Comparison of ENCODE assay signal across 10 cellular contexts in the genomic region with DNA sequence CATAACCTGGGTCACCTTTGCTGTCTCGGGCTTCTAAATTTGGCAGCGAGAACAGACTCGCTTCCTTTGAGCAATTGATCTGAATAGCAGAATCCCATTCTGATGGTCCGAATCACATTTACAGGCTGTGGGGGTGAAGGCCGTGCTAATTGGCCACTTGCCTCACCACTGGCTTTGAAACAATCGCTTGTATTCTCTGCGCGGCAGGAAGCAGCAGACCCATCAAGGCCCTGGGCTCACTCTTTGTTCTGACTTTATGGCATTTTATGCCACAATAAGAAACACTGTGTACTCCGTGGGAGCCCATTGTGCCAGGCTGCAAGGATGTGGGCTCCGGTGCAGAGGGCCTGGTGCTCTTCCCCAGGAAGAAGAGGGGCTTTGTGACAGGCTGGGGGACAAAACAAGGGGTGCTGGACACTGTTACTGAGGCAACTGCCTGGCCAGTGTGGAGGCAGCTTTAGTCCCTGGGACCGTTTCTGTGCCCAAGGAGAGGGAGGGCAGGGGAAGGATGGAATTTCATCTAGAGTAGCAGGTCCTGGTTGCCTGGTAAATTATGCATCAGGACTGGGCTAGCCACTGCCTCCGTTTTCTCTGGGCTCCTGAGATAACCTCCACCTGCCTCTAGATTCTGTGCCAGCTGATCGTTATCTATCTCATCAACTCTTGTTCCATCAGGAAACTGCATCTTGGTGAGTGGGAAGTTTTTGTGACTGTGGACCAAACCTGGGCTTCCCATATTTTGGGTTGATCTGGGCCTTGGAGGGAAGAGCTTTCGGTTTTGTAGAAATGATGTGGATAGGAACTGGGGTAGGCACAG.
A peak's percentile ranks its signal among the peaks of the same experiment; 100 is the strongest.
DNase-seq lines count a peak whose midpoint lies in the region; ATAC-seq and TF ChIP-seq lines count a peak whose summit lies in the region.
"Had no signal": no experiment of that assay in that cellular context is flagged by ENCODE, and none has a peak within 500 bp of the region (broad histone marks: within the 10 kb centered on the region; RNA-seq: fewer than 3 reads in every experiment).

No MANE protein-coding gene starts in this region.

- ATAC-seq in Panc1 (no peak), GM21447 (IDR thresholded peaks at IDR 0.05; ENCODE audit: unreplicated experiment) (no peak)

- peaks cover 15 to 40% (median 37%) of the 10 kb centered on the region in 10 experiments for H3K4me1 ChIP-seq in BLaER1 treated with 17β-estradiol and CSF1 and Interleukin-3, amounts not matched to agents 10 nM and 100 nM
- H3K4me1 ChIP-seq in Panc1 (ENCODE audit: control insufficient read depth, insufficient read depth, low read length) (peaks cover 31% of the 10 kb centered on the region), neural progenitor cell (peaks cover 25% of the 10 kb centered on the region)

- H3K27ac Mint-ChIP-seq in neural progenitor cell, result no peak overlapping the region
- no peak overlapping the region for H3K27ac Mint-ChIP-seq in activated T-helper 2 cell treated with anti-CD3 and anti-CD28 coated beads, Interferon-gamma antibody, Interleukin-2, Interleukin-4, amounts not matched to agents 10 μg/mL and 5 μg/mL and 100 μg/mL, durations not matched to agents 14 hours and 24 hours and 36 hours

- H2AFZ ChIP-seq in neural progenitor cell (replicated peaks), result no peak overlapping the region

- POLR2A ChIA-PET in Panc1 (lab: Charles Lee), result no interaction called here

- intact Hi-C loops in Panc1 (cut with micrococcal nuclease; ENCODE audit: unreplicated experiment), result loop anchor here (10.0 kb wide), 1 partner anchor 699 kb away; no protein-coding TSS in a partner anchor
- intact Hi-C loops in activated T-helper 2 cell treated with anti-CD3 and anti-CD28 coated beads, Interferon-gamma antibody, Interleukin-2, Interleukin-4, amounts not matched to agents 10 μg/mL and 5 μg/mL and 100 μg/mL, durations not matched to agents 14 hours and 24 hours and 36 hours (cut with micrococcal nuclease), result no loop called here

- no peak overlapping the region for H3K27ac ChIP-seq in BLaER1 treated with 17β-estradiol and CSF1 and Interleukin-3, amounts not matched to agents 10 nM and 100 nM
- H3K27ac ChIP-seq in Panc1 (ENCODE audit: low read length) (peak overlapping the region; percentile 79), neural progenitor cell (no peak overlapping the region)

- no peaks in the 10 kb centered on the region for H3K36me3 ChIP-seq in BLaER1 treated with 17β-estradiol and CSF1 and Interleukin-3, amounts not matched to agents 10 nM and 100 nM
- H3K36me3 ChIP-seq in Panc1 (ENCODE audit: control insufficient read depth, insufficient read depth, low read length) (no peaks in the 10 kb centered on the region), neural progenitor cell (no peaks in the 10 kb centered on the region)

- peaks cover 22% of the 10 kb centered on the region for H3K9me3 Mint-ChIP-seq in neural progenitor cell
- no peaks in the 10 kb centered on the region for H3K9me3 Mint-ChIP-seq in activated T-helper 2 cell treated with anti-CD3 and anti-CD28 coated beads, Interferon-gamma antibody, Interleukin-2, Interleukin-4, amounts not matched to agents 10 μg/mL and 5 μg/mL and 100 μg/mL, durations not matched to agents 14 hours and 24 hours and 36 hours

- peaks cover 25% of the 10 kb centered on the region for H3F3A ChIP-seq in neural progenitor cell (ENCODE audit: low read depth)

- peak overlapping the region; percentile 91 for H3K4me3 Mint-ChIP-seq in neural progenitor cell
- no peak overlapping the region for H3K4me3 Mint-ChIP-seq in activated T-helper 2 cell treated with anti-CD3 and anti-CD28 coated beads, Interferon-gamma antibody, Interleukin-2, Interleukin-4, amounts not matched to agents 10 μg/mL and 5 μg/mL and 100 μg/mL, durations not matched to agents 14 hours and 24 hours and 36 hours (ENCODE audit: low read depth)

- in situ Hi-C loops in Panc1 (cut with HindIII; ENCODE audit: low pct_unique_long_range_greater_than_20kb, low sequenced_read_pairs), result no loop called here

- peak overlapping the region in 6 of 11 experiments; percentile 92 to 97 (median 96); a peak in 9 of 22 replicates for H3K4me2 ChIP-seq in BLaER1 treated with 17β-estradiol and CSF1 and Interleukin-3, amounts not matched to agents 10 nM and 100 nM
- peak overlapping the region; percentile 91 for H3K4me2 ChIP-seq in neural progenitor cell

- BruUV-seq in Panc1 (replicated peaks; lab: Mats Ljungman, UMichigan), result no TSS peak

- no peaks in the 10 kb centered on the region for H3K79me2 ChIP-seq in neural progenitor cell (ENCODE audit: low read depth)

- H3K9ac ChIP-seq in BLaER1 treated with 17β-estradiol and CSF1 and Interleukin-3, amounts not matched to agents 10 nM and 100 nM, result no peak overlapping the region
- H3K9ac ChIP-seq in neural progenitor cell, result no peak overlapping the region

- H3K27me3 Mint-ChIP-seq in neural progenitor cell (ENCODE audit: insufficient read depth, low read depth), result peaks cover 17% of the 10 kb centered on the region
- H3K27me3 Mint-ChIP-seq in activated T-helper 2 cell treated with anti-CD3 and anti-CD28 coated beads, Interferon-gamma antibody, Interleukin-2, Interleukin-4, amounts not matched to agents 10 μg/mL and 5 μg/mL and 100 μg/mL, durations not matched to agents 14 hours and 24 hours and 36 hours (ENCODE audit: low read depth), result peaks cover 57% of the 10 kb centered on the region

- no peaks in the 10 kb centered on the region for H3K36me3 Mint-ChIP-seq in neural progenitor cell
- no peaks in the 10 kb centered on the region for H3K36me3 Mint-ChIP-seq in activated T-helper 2 cell treated with anti-CD3 and anti-CD28 coated beads, Interferon-gamma antibody, Interleukin-2, Interleukin-4, amounts not matched to agents 10 μg/mL and 5 μg/mL and 100 μg/mL, durations not matched to agents 14 hours and 24 hours and 36 hours (ENCODE audit: low read depth)

- H4K20me1 ChIP-seq in BLaER1 treated with 17β-estradiol and CSF1 and Interleukin-3, amounts not matched to agents 10 nM and 100 nM, result 0 out of 22 replicates have a peak, but pooled peaks cover 0 to 5% (median 0%) of the 10 kb centered on the region in 11 experiments
- peaks cover 5% of the 10 kb centered on the region for H4K20me1 ChIP-seq in neural progenitor cell (ENCODE audit: low read depth)

- CTCF ChIA-PET in Panc1 (lab: Charles Lee), result interaction anchor here (1.0 kb wide), 1 partner anchor 21 kb away, joined by 4 read pairs; no protein-coding TSS in a partner anchor

- DNase-seq in Panc1 (ENCODE audit: low read depth, low spot score) (no peak), foreskin fibroblast (peak; percentile 36 to 69), neural progenitor cell (ENCODE audit: low spot score) (peak; percentile 74), GOT3 (lab: John Stamatoyannopoulos, UW) (no peak)
- DNase-seq in activated T-helper 2 cell treated with anti-CD3 and anti-CD28 coated beads, Interferon-gamma antibody, Interleukin-2, Interleukin-4, amounts not matched to agents 10 μg/mL and 5 μg/mL and 100 μg/mL, durations not matched to agents 14 hours and 24 hours and 36 hours (ENCODE audit: low spot score), result no peak
- DNase-seq in activated effector memory CD4-positive, alpha-beta T cell treated with Interleukin-2 at 50 U/mL for 16 hours, result no peak
- DNase-seq: stimulated activated CD4-positive, alpha-beta T cell treated with anti-CD3 and anti-CD28 coated beads, Interleukin-2, amount 100 ng/mL, for 24 hours; T-helper 1 cell had no signal

- peaks cover 16% of the 10 kb centered on the region for H3K4me1 Mint-ChIP-seq in neural progenitor cell
- peaks cover 3% of the 10 kb centered on the region for H3K4me1 Mint-ChIP-seq in activated T-helper 2 cell treated with anti-CD3 and anti-CD28 coated beads, Interferon-gamma antibody, Interleukin-2, Interleukin-4, amounts not matched to agents 10 μg/mL and 5 μg/mL and 100 μg/mL, durations not matched to agents 14 hours and 24 hours and 36 hours (ENCODE audit: low read depth)

- TF ChIP-seq CTCF in Panc1 (IDR thresholded peaks at IDR 0.05), result no peak
- no peak for TF ChIP-seq CTCF in foreskin fibroblast (IDR thresholded peaks at IDR 0.05; ENCODE audit: low read depth, low read length)
- no peak for TF ChIP-seq CTCF in neural progenitor cell (IDR thresholded peaks at IDR 0.05)

- peaks cover 8 to 19% (median 11%) of the 10 kb centered on the region in 11 experiments; a peak in 16 of 22 replicates for H3K9me3 ChIP-seq in BLaER1 treated with 17β-estradiol and CSF1 and Interleukin-3, amounts not matched to agents 10 nM and 100 nM (replicated peaks in 1 of 11)
- 0 out of 2 replicates have a peak, but pooled peaks cover 3% of the 10 kb centered on the region for H3K9me3 ChIP-seq in Panc1 (ENCODE audit: control insufficient read depth, insufficient read depth, low read depth, low read length)
- H3K9me3 ChIP-seq in neural progenitor cell (ENCODE audit: low read depth), result no peaks in the 10 kb centered on the region

- H3K4me3 ChIP-seq in BLaER1 treated with 17β-estradiol and CSF1 and Interleukin-3, amounts not matched to agents 10 nM and 100 nM, result no peak overlapping the region
- peak overlapping the region; percentile 55 to 68; a peak in 3 of 4 replicates for H3K4me3 ChIP-seq in Panc1 (ENCODE audit: low read depth in 2 of 2, low read length in 2 of 2)
- peak overlapping the region; percentile 61 to 62 for H3K4me3 ChIP-seq in foreskin fibroblast (ENCODE audit: low read depth in 1 of 2, low read length in 2 of 2)
- H3K4me3 ChIP-seq in neural progenitor cell, result peak overlapping the region; percentile 94

- peaks cover 0 to 12% (median 0%) of the 10 kb centered on the region in 11 experiments; a peak in 3 of 22 replicates for H3K27me3 ChIP-seq in BLaER1 treated with 17β-estradiol and CSF1 and Interleukin-3, amounts not matched to agents 10 nM and 100 nM
- no peaks in the 10 kb centered on the region for H3K27me3 ChIP-seq in Panc1 (ENCODE audit: control insufficient read depth, insufficient read depth, low read length)
- peaks cover 41% of the 10 kb centered on the region for H3K27me3 ChIP-seq in neural progenitor cell

Comparison
In these comparisons a context has a peak if more than half of its experiments do, and no peak if none do; other contexts are left out.
1. H3K4me3 ChIP-seq: peak in Panc1 (2 of 2), foreskin fibroblast (2 of 2) and neural progenitor cell (single experiment); none in BLaER1 treated with 17β-estradiol and CSF1 and Interleukin-3, amounts not matched to agents 10 nM and 100 nM (0 of 10).
2. DNase-seq: peak in foreskin fibroblast (2 of 2) and neural progenitor cell (single experiment); none in Panc1 (single experiment), activated T-helper 2 cell treated with anti-CD3 and anti-CD28 coated beads, Interferon-gamma antibody, Interleukin-2, Interleukin-4, amounts not matched to agents 10 μg/mL and 5 μg/mL and 100 μg/mL, durations not matched to agents 14 hours and 24 hours and 36 hours (single experiment), GOT3 (single experiment) and activated effector memory CD4-positive, alpha-beta T cell treated with Interleukin-2 at 50 U/mL for 16 hours (single experiment).